In the genomic region with DNA sequence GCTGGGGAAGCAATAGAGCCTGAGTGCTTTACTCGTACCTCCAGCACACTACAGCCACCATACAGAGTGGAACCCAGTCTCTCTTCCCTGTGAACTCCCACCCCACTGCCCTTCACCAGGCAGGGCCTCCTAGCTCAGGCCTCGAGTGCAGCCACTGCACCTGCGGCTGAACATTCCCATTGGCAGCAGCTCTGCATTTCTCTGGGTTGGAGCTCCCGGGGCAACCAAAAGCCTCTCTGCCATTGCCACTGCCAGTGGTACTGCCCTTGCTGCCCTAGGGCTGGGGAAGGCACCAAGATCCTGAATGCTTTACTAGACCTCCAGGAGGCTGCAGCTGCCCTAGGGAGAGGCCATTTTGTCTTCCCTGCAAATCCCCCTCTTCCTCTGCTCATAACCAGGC, we compare ENCODE assay signal across 14 cellular contexts.
DNase-seq lines count a peak whose midpoint lies in the region; ATAC-seq and TF ChIP-seq lines count a peak whose summit lies in the region.
"Had no signal": no experiment of that assay in that cellular context is flagged by ENCODE, and none has a peak within 500 bp of the region (broad histone marks: within the 10 kb centered on the region; RNA-seq: fewer than 3 reads in every experiment).

No MANE protein-coding gene starts in this region.

- H3K79me2 ChIP-seq in OCI-LY1 (ENCODE audit: insufficient read depth, low read length) (no peaks in the 10 kb centered on the region), neural progenitor cell (ENCODE audit: low read depth) (no peaks in the 10 kb centered on the region)

- H3K4me1 ChIP-seq in OCI-LY1 (ENCODE audit: insufficient read depth, low read length, severe bottlenecking) (peaks cover 7% of the 10 kb centered on the region), neural progenitor cell (peaks cover 5% of the 10 kb centered on the region), upper lobe of right lung (no peaks in the 10 kb centered on the region)
- H3K4me1 ChIP-seq: Caco-2, HAP-1 had no signal

- peaks cover 11% of the 10 kb centered on the region for H3K9me3 Mint-ChIP-seq in neural progenitor cell

- TF ChIP-seq CTCF in OCI-LY1 (IDR thresholded peaks at IDR 0.05; ENCODE audit: low read length) (no peak), neural progenitor cell (IDR thresholded peaks at IDR 0.05) (no peak), upper lobe of right lung (IDR thresholded peaks at IDR 0.05) (no peak), GM10266 (IDR thresholded peaks at IDR 0.05; ENCODE audit: control insufficient read depth, insufficient read depth, low read depth, missing control alignments) (no peak)

- H4K20me1 ChIP-seq in OCI-LY1 (ENCODE audit: insufficient read depth, low read length) (no peaks in the 10 kb centered on the region), neural progenitor cell (ENCODE audit: low read depth) (no peaks in the 10 kb centered on the region)

- H3K36me3 ChIP-seq in OCI-LY1 (ENCODE audit: insufficient read depth, low read length), result no peaks in the 10 kb centered on the region
- no peaks in the 10 kb centered on the region for H3K36me3 ChIP-seq in neural progenitor cell
- H3K36me3 ChIP-seq in upper lobe of right lung, result no peaks in the 10 kb centered on the region
- H3K36me3 ChIP-seq: HAP-1 had no signal

- no peaks in the 10 kb centered on the region for H3K9me2 ChIP-seq in OCI-LY1 (ENCODE audit: low read depth, low read length)

- H3K4me3 ChIP-seq in OCI-LY1 (ENCODE audit: low read depth, low read length, poor library complexity, severe bottlenecking) (peak overlapping the region; percentile 23), neural progenitor cell (no peak overlapping the region), upper lobe of right lung (no peak overlapping the region)
- H3K4me3 ChIP-seq: HAP-1 had no signal

- H3K4me3 Mint-ChIP-seq in neural progenitor cell, result peak overlapping the region; percentile 33
- H3K4me3 Mint-ChIP-seq: CD4-positive, alpha-beta T cell had no signal

- H3K27me3 ChIP-seq in OCI-LY1 (ENCODE audit: insufficient read depth, low read length), result no peaks in the 10 kb centered on the region
- H3K27me3 ChIP-seq in neural progenitor cell, result no peaks in the 10 kb centered on the region
- no peaks in the 10 kb centered on the region for H3K27me3 ChIP-seq in upper lobe of right lung

- H3F3A ChIP-seq in OCI-LY1 (ENCODE audit: insufficient read depth, low read length) (no peaks in the 10 kb centered on the region), neural progenitor cell (ENCODE audit: low read depth) (no peaks in the 10 kb centered on the region)

- H3K27me3 Mint-ChIP-seq in neural progenitor cell (ENCODE audit: insufficient read depth, low read depth), result no peaks in the 10 kb centered on the region
- H3K27me3 Mint-ChIP-seq: CD4-positive, alpha-beta T cell; IgD-negative memory B cell had no signal

- no peak overlapping the region for H2AFZ ChIP-seq in OCI-LY1 (ENCODE audit: low read length)
- peak overlapping the region; percentile 50 for H2AFZ ChIP-seq in neural progenitor cell (replicated peaks)

- ATAC-seq in HG02798 (IDR thresholded peaks at IDR 0.05; ENCODE audit: poor library complexity, unreplicated experiment), result peak; percentile 7
- ATAC-seq in upper lobe of right lung, result peak; percentile 22
- ATAC-seq in HG03196 (IDR thresholded peaks at IDR 0.05; ENCODE audit: unreplicated experiment), result no peak

- no peaks in the 10 kb centered on the region for H3K9me3 ChIP-seq in OCI-LY1 (ENCODE audit: low read length)
- no peaks in the 10 kb centered on the region for H3K9me3 ChIP-seq in neural progenitor cell (ENCODE audit: low read depth)
- no peaks in the 10 kb centered on the region for H3K9me3 ChIP-seq in upper lobe of right lung
- H3K9me3 ChIP-seq: Caco-2, HAP-1 had no signal

- no peak overlapping the region for H3K27ac Mint-ChIP-seq in neural progenitor cell
- H3K27ac Mint-ChIP-seq: CD4-positive, alpha-beta T cell; IgD-negative memory B cell had no signal

- no peak overlapping the region for H3K4me2 ChIP-seq in OCI-LY1 (ENCODE audit: low read length)
- H3K4me2 ChIP-seq in neural progenitor cell, result no peak overlapping the region

- H3K36me3 Mint-ChIP-seq in neural progenitor cell, result no peaks in the 10 kb centered on the region
- H3K36me3 Mint-ChIP-seq: IgD-negative memory B cell had no signal

- peaks cover 5% of the 10 kb centered on the region for H3K4me1 Mint-ChIP-seq in neural progenitor cell

- H3K9ac ChIP-seq in OCI-LY1 (ENCODE audit: low read length) (no peak overlapping the region), neural progenitor cell (no peak overlapping the region)

- intact Hi-C loops in upper lobe of right lung (cut with DNase I), result no loop called here

- DNase-seq in neural progenitor cell (ENCODE audit: low spot score), result no peak
- no peak for DNase-seq in upper lobe of right lung
- no peak for DNase-seq in GM10266 (ENCODE audit: extremely low spot score)
- no peak for DNase-seq in anterior cingulate cortex (lab: John Stamatoyannopoulos, UW)
- DNase-seq: ACHN; Caco-2; CD4-positive, alpha-beta T cell; KBM-7 had no signal

- H3K27ac ChIP-seq in OCI-LY1 (ENCODE audit: low read depth, low read length, poor library complexity, severe bottlenecking), result no peak overlapping the region
- no peak overlapping the region for H3K27ac ChIP-seq in neural progenitor cell
- no peak overlapping the region for H3K27ac ChIP-seq in upper lobe of right lung
- H3K27ac ChIP-seq: C4-2B had no signal
